Comparison of ENCODE assay signal across 10 cellular contexts in the genomic region with DNA sequence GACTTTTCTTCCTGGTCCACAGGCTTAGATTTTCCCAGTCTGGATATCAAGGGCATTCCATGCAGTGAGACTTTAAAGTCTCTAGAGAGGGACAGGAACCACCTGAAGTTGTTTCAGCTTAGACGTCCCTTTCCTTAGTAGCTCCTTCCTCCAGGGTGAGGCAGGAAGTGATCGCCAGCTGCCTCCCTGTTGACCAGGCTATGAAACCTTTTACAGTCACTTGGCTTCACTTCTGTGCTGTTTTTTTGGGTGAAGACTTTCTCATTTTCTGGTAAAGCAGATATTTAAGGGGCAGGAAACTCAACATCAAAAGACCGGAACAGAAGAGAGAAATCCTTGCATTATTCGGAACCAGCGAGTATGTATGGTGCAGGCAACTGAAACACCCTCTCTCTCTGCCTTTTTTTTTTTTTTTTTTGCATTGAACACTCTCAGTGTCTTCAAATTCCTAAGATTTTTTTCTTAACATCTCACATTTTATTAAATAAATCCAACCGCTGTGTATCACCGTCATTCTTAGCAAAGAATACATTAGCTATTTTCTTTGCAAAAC.
DNase-seq lines count a peak whose midpoint lies in the region; ATAC-seq and TF ChIP-seq lines count a peak whose summit lies in the region.
"Had no signal": no experiment of that assay in that cellular context is flagged by ENCODE, and none has a peak within 500 bp of the region (broad histone marks: within the 10 kb centered on the region; RNA-seq: fewer than 3 reads in every experiment).

No MANE protein-coding gene starts in this region.

- no peaks in the 10 kb centered on the region for H3K9me2 ChIP-seq in SK-N-SH

- POLR2A ChIA-PET in SK-N-SH (lab: Yijun Ruan, JAX), result no interaction called here

- 92% methylated on average over 7 of the region's 7 CpGs for WGBS in SK-N-SH (ENCODE audit: low lambda C conversion rate)

- H3K4me2 ChIP-seq in SK-N-SH (no peak overlapping the region), fibroblast of lung (ENCODE audit: extremely low read depth, insufficient read depth, low read length) (no peak overlapping the region)

- no peak for TF ChIP-seq POLR2A in uterus (IDR thresholded peaks at IDR 0.05)

- H3K27me3 ChIP-seq in left ventricle myocardium inferior (ENCODE audit: low read depth) (no peaks in the 10 kb centered on the region), right atrium auricular region (no peaks in the 10 kb centered on the region), SK-N-SH (ENCODE audit: insufficient read depth) (no peaks in the 10 kb centered on the region), fibroblast of lung (ENCODE audit: control insufficient read depth, insufficient read depth, low read length) (no peaks in the 10 kb centered on the region), uterus (no peaks in the 10 kb centered on the region)
- H3K27me3 ChIP-seq: ovary had no signal

- intact Hi-C loops in left ventricle myocardium inferior (cut with micrococcal nuclease), result no loop called here
- intact Hi-C loops in uterus (cut with DNase I; ENCODE audit: low total_unique reads), result no loop called here

- H3F3A ChIP-seq in SK-N-SH (replicated peaks; ENCODE audit: insufficient read depth), result peaks cover 5% of the 10 kb centered on the region

- TF ChIP-seq CTCF in left ventricle myocardium inferior (IDR thresholded peaks at IDR 0.05; ENCODE audit: borderline replicate concordance) (no peak), right atrium auricular region (IDR thresholded peaks at IDR 0.05) (no peak), SK-N-SH (IDR thresholded peaks at IDR 0.05) (no peak), fibroblast of lung (conservative IDR thresholded peaks at IDR 0.05 in 1 of 2, IDR thresholded peaks at IDR 0.05 in 1 of 2; ENCODE audit: low read depth in 1 of 2, low read length in 2 of 2) (no peak), uterus (IDR thresholded peaks at IDR 0.05) (no peak)

- CTCF ChIA-PET in SK-N-SH (lab: Yijun Ruan, JAX), result no interaction called here

- H3K79me2 ChIP-seq in SK-N-SH (ENCODE audit: insufficient read depth) (no peaks in the 10 kb centered on the region), fibroblast of lung (ENCODE audit: control insufficient read depth, insufficient read depth, low read length) (no peaks in the 10 kb centered on the region)

- H2AFZ ChIP-seq in SK-N-SH (ENCODE audit: low read depth) (peak overlapping the region; percentile 32; the same call in 1 of the 2 replicates), fibroblast of lung (ENCODE audit: low read length) (peak overlapping the region; percentile 7)

- H3K4me1 ChIP-seq in left ventricle myocardium inferior, result peaks cover 44% of the 10 kb centered on the region
- H3K4me1 ChIP-seq in right atrium auricular region, result peaks cover 0 to 31% of the 10 kb centered on the region in 2 donors
- peaks cover 6 to 9% of the 10 kb centered on the region in 2 experiments; a peak in 3 of 4 replicates for H3K4me1 ChIP-seq in SK-N-SH (ENCODE audit: control insufficient read depth in 1 of 2, insufficient read depth in 2 of 2, low read depth in 1 of 2, low read length in 1 of 2)
- H3K4me1 ChIP-seq in fibroblast of lung (ENCODE audit: control insufficient read depth, extremely low read depth, insufficient read depth, low read length), result peaks cover 4% of the 10 kb centered on the region
- H3K4me1 ChIP-seq in uterus, result no peaks in the 10 kb centered on the region

- no peak for ATAC-seq in HG03457 (IDR thresholded peaks at IDR 0.05; ENCODE audit: unreplicated experiment)
- ATAC-seq in HG02571 (IDR thresholded peaks at IDR 0.05; ENCODE audit: unreplicated experiment), result no peak

- peak overlapping the region; percentile 63 for H3K27ac ChIP-seq in left ventricle myocardium inferior (replicated peaks)
- H3K27ac ChIP-seq in right atrium auricular region, result peak overlapping the region in 1 of 2 donors; percentile 22
- peak overlapping the region in 1 of 2 experiments; percentile 27; a peak in 2 of 4 replicates for H3K27ac ChIP-seq in SK-N-SH (ENCODE audit: low read depth in 2 of 2, low read length in 1 of 2)
- no peak overlapping the region for H3K27ac ChIP-seq in fibroblast of lung (ENCODE audit: insufficient read depth, low read length)
- H3K27ac ChIP-seq in uterus, result peak overlapping the region; percentile 27 to 37
- H3K27ac ChIP-seq: ovary had no signal

- H3K36me3 ChIP-seq in left ventricle myocardium inferior (no peaks in the 10 kb centered on the region), right atrium auricular region (no peaks in the 10 kb centered on the region), SK-N-SH (replicated peaks in 1 of 2; ENCODE audit: control insufficient read depth in 1 of 2, insufficient read depth in 2 of 2, low read length in 1 of 2) (no peaks in the 10 kb centered on the region), fibroblast of lung (ENCODE audit: control insufficient read depth, insufficient read depth, low read length) (no peaks in the 10 kb centered on the region), uterus (no peaks in the 10 kb centered on the region)
- H3K36me3 ChIP-seq: ovary had no signal

- no peak for TF ChIP-seq EP300 in SK-N-SH (IDR thresholded peaks at IDR 0.05; ENCODE audit: borderline replicate concordance in 1 of 2, low read depth in 1 of 2, low read length in 1 of 2)

- H3K9me3 ChIP-seq in left ventricle myocardium inferior (replicated peaks) (no peaks in the 10 kb centered on the region), right atrium auricular region (no peaks in the 10 kb centered on the region), SK-N-SH (no peaks in the 10 kb centered on the region), fibroblast of lung (ENCODE audit: control insufficient read depth, insufficient read depth, low read depth, low read length) (no peaks in the 10 kb centered on the region), uterus (no peaks in the 10 kb centered on the region)
- H3K9me3 ChIP-seq: ovary had no signal

- TF ChIP-seq RAD21 in SK-N-SH (IDR thresholded peaks at IDR 0.05; ENCODE audit: low read length), result no peak

- H3K9ac ChIP-seq in SK-N-SH, result no peak overlapping the region
- H3K9ac ChIP-seq in fibroblast of lung (ENCODE audit: insufficient read depth, low read length), result no peak overlapping the region

- H3K4me3 ChIP-seq in left ventricle myocardium inferior (no peak overlapping the region), right atrium auricular region (no peak overlapping the region), SK-N-SH (ENCODE audit: low read depth in 2 of 2, low read length in 1 of 2) (no peak overlapping the region), fibroblast of lung (replicated peaks in 1 of 4; ENCODE audit: control extremely low read depth in 1 of 4, insufficient read depth in 1 of 4, low read depth in 3 of 4, low read length in 4 of 4) (no peak overlapping the region), uterus (no peak overlapping the region)
- H3K4me3 ChIP-seq: ovary had no signal

- H4K20me1 ChIP-seq in SK-N-SH (ENCODE audit: insufficient read depth) (no peaks in the 10 kb centered on the region), fibroblast of lung (ENCODE audit: control insufficient read depth, extremely low read depth, insufficient read depth, low read length) (no peaks in the 10 kb centered on the region)

- DNase-seq in left ventricle myocardium inferior (peak; percentile 42), right atrium auricular region (ENCODE audit: low spot score) (no peak), SK-N-SH (no peak), fibroblast of lung (ENCODE audit: low read depth in 2 of 2) (peak in 1 of 2 donors; percentile 59), uterus (no peak), NCI-H524 (lab: John Stamatoyannopoulos, UW) (no peak)
- DNase-seq: NCI-H2029, ovary had no signal

TF ChIP-seq in SK-N-SH, 30 proteins besides CTCF, POLR2A, EP300 and RAD21:
- TF ChIP-seq NRF1 (IDR thresholded peaks at IDR 0.05; ENCODE audit: low read depth, low read length) (no peak), SMC3 (IDR thresholded peaks at IDR 0.05; ENCODE audit: low read depth, low read length) (no peak), TCF12 (IDR thresholded peaks at IDR 0.05) (no peak), EZH2phosphoT487 (IDR thresholded peaks at IDR 0.05; ENCODE audit: borderline replicate concordance, low read depth) (no peak)
- TF ChIP-seq, protein P1, sequence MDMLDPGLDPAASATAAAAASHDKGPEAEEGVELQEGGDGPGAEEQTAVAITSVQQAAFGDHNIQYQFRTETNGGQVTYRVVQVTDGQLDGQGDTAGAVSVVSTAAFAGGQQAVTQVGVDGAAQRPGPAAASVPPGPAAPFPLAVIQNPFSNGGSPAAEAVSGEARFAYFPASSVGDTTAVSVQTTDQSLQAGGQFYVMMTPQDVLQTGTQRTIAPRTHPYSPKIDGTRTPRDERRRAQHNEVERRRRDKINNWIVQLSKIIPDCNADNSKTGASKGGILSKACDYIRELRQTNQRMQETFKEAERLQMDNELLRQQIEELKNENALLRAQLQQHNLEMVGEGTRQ (IDR thresholded peaks at IDR 0.05; ENCODE audit: borderline replicate concordance, low read depth, low read length), result no peak
